ENCODE assay signal across 28 cellular contexts in the genomic region with DNA sequence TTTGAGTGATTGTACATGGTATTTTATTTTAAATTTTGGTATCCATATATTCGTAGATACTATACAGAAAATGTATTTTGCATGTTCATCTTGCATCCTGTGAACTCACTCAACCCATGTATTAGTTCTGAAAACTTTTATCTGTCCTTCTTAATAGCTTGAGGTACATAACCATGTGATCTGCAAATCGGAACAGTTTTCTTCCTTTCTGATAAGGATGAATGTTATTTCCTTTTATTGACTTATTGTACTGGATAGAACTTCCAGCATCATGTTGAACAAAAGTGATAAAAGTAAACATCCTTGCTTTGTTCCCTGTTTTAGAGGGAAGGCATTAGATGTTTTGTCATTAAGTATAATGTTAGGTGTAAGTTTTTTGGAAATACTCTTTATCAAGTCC.
DNase-seq lines count a peak whose midpoint lies in the region; ATAC-seq, FAIRE-seq and TF ChIP-seq lines count a peak whose summit lies in the region.
"Had no signal": no experiment of that assay in that cellular context is flagged by ENCODE, and none has a peak within 500 bp of the region (broad histone marks: within the 10 kb centered on the region; RNA-seq: fewer than 3 reads in every experiment).

No MANE protein-coding gene starts in this region.

- H3K27me3 ChIP-seq in right lobe of liver (no peaks in the 10 kb centered on the region), HepG2 (ENCODE audit: control insufficient read depth in 1 of 2, insufficient read depth in 2 of 2, low read length in 2 of 2) (no peaks in the 10 kb centered on the region)
- H3K27me3 ChIP-seq: BE2C; BLaER1; BLaER1 treated with 17β-estradiol and CSF1 and Interleukin-3, amounts not matched to agents 10 nM and 100 nM had no signal

- H3K36me3 ChIP-seq in right lobe of liver = no peaks in the 10 kb centered on the region
- H3K36me3 ChIP-seq in HepG2 (replicated peaks in 1 of 2; ENCODE audit: control insufficient read depth in 1 of 2, insufficient read depth in 2 of 2, low read length in 2 of 2) = no peaks in the 10 kb centered on the region
- H3K36me3 ChIP-seq: BE2C; BLaER1; BLaER1 treated with 17β-estradiol and CSF1 and Interleukin-3, amounts not matched to agents 10 nM and 100 nM had no signal

- H3K4me1 ChIP-seq in right lobe of liver (no peaks in the 10 kb centered on the region), HepG2 (ENCODE audit: insufficient read depth, low read length) (no peaks in the 10 kb centered on the region)
- H3K4me1 ChIP-seq: A549; BE2C; BLaER1; BLaER1 treated with 17β-estradiol and CSF1 and Interleukin-3, amounts not matched to agents 10 nM and 100 nM; Caco-2 had no signal

- CTCF ChIA-PET in HepG2 (lab: Yijun Ruan, JAX; ENCODE audit: low intra/inter-chr PET ratio, low total read pairs) = no interaction called here

- H3K9ac ChIP-seq in HepG2 (ENCODE audit: insufficient read depth, low read depth, low read length) = no peak overlapping the region
- H3K9ac ChIP-seq: BLaER1; BLaER1 treated with 17β-estradiol and CSF1 and Interleukin-3, amounts not matched to agents 10 nM and 100 nM had no signal

- no peaks in the 10 kb centered on the region for H3K79me2 ChIP-seq in HepG2 (ENCODE audit: insufficient read depth, low read length)

- POLR2A ChIA-PET in HepG2 (lab: Yijun Ruan, JAX) = no interaction called here

- 14% methylated on average over 2 of the region's 2 CpGs for WGBS in right lobe of liver (ENCODE audit: insufficient coverage, low coverage, low lambda C conversion rate, missing lambda C conversion rate)
- WGBS in HepG2 (ENCODE audit: low lambda C conversion rate) = 1% methylated on average over 2 of the region's 2 CpGs

- DNase-seq in right lobe of liver = no peak
- DNase-seq in HepG2 (ENCODE audit: low spot score) = no peak
- DNase-seq: 8988T; ACHN; AML-193; BE2C; C1 segment of cervical spinal cord; Caco-2; Calu3; CD4-positive, alpha-beta memory T cell; CD4-positive, alpha-beta T cell; CD4-positive, CD25-positive, alpha-beta regulatory T cell; CD8-positive, alpha-beta memory T cell; CD8-positive, alpha-beta T cell; COR-L47; DMS 273 treated with DMSO at 0.1 percent for 48 hours; DMS153; DMS53; DMS79; DMS79 treated with DMSO at 0.1 percent for 48 hours; DND-41; EL had no signal

- no TSS peak for BruUV-seq in HepG2 (replicated peaks; lab: Mats Ljungman, UMichigan)

- in situ Hi-C loops in HepG2 (cut with HindIII; ENCODE audit: extremely low pct_ligation_motif_present, low pct_unique_long_range_greater_than_20kb) = no loop called here

- H3K9me3 ChIP-seq in right lobe of liver (no peaks in the 10 kb centered on the region), HepG2 (ENCODE audit: low read length) (peaks cover 5% of the 10 kb centered on the region; the same call in 1 of the 2 replicates)
- H3K9me3 ChIP-seq: A549, BE2C, Caco-2 had no signal

- no peak for TF ChIP-seq RAD21 in HepG2 (CRISPR knock-in tag; IDR thresholded peaks at IDR 0.05)

- intact Hi-C loops in right lobe of liver (cut with DNase I) (no loop called here), HepG2 (cut with micrococcal nuclease; ENCODE audit: unreplicated experiment) (no loop called here)

- H3K27ac ChIP-seq in right lobe of liver (no peak overlapping the region), HepG2 (ENCODE audit: extremely low read length, insufficient read depth, low read length) (no peak overlapping the region)
- H3K27ac ChIP-seq: 22Rv1; A549; BLaER1; BLaER1 treated with 17β-estradiol and CSF1 and Interleukin-3, amounts not matched to agents 10 nM and 100 nM; C4-2B had no signal

- no peaks in the 10 kb centered on the region for H4K20me1 ChIP-seq in HepG2 (ENCODE audit: insufficient read depth, low read length)
- H4K20me1 ChIP-seq: BLaER1; BLaER1 treated with 17β-estradiol and CSF1 and Interleukin-3, amounts not matched to agents 10 nM and 100 nM had no signal

- H3K4me3 ChIP-seq in right lobe of liver (no peak overlapping the region), HepG2 (replicated peaks in 1 of 3; ENCODE audit: insufficient read depth in 1 of 3, low read depth in 2 of 3, low read length in 3 of 3) (no peak overlapping the region)
- H3K4me3 ChIP-seq: A549; BLaER1; BLaER1 treated with 17β-estradiol and CSF1 and Interleukin-3, amounts not matched to agents 10 nM and 100 nM had no signal

- no peak for TF ChIP-seq EP300 in HepG2 (IDR thresholded peaks at IDR 0.05; ENCODE audit: low read depth in 2 of 2, low read length in 2 of 2)
- no peak for TF ChIP-seq EP300 in HepG2 (CRISPR knock-in tag; IDR thresholded peaks at IDR 0.05; ENCODE audit: borderline replicate concordance)

- no peak for FAIRE-seq in HepG2 (lab: Jason Lieb, UNC)
- FAIRE-seq: A204.1, A549 had no signal

- no peak overlapping the region for H2AFZ ChIP-seq in HepG2 (ENCODE audit: low read length)

- ATAC-seq in right lobe of liver (peak in 3 of 4 donors; percentile 25 to 66 (median 53)), HepG2 (no peak)
- ATAC-seq: A549; CD8-positive, alpha-beta T cell had no signal

- no peak for TF ChIP-seq POLR2A in right lobe of liver (IDR thresholded peaks at IDR 0.05)
- no peak for TF ChIP-seq POLR2A in HepG2 (IDR thresholded peaks at IDR 0.05; ENCODE audit: insufficient read depth in 1 of 2, low read depth in 2 of 2, low read length in 2 of 2)

- no peak for TF ChIP-seq CTCF in right lobe of liver (IDR thresholded peaks at IDR 0.05)
- no peak for TF ChIP-seq CTCF in HepG2 (CRISPR knock-in tag; IDR thresholded peaks at IDR 0.05)

- no peak overlapping the region for H3K4me2 ChIP-seq in HepG2 (ENCODE audit: low read depth, low read length)
- H3K4me2 ChIP-seq: A549; BLaER1; BLaER1 treated with 17β-estradiol and CSF1 and Interleukin-3, amounts not matched to agents 10 nM and 100 nM had no signal

TF ChIP-seq in HepG2, 621 proteins besides CTCF, POLR2A, EP300 and RAD21:
- TF ChIP-seq XRCC5 (optimal IDR thresholded peaks at IDR 0.05; ENCODE audit: low read length) (no peak), ZNF670 (CRISPR knock-in tag; IDR thresholded peaks at IDR 0.05; ENCODE audit: borderline replicate concordance) (no peak)
- TF ChIP-seq, protein P1, sequence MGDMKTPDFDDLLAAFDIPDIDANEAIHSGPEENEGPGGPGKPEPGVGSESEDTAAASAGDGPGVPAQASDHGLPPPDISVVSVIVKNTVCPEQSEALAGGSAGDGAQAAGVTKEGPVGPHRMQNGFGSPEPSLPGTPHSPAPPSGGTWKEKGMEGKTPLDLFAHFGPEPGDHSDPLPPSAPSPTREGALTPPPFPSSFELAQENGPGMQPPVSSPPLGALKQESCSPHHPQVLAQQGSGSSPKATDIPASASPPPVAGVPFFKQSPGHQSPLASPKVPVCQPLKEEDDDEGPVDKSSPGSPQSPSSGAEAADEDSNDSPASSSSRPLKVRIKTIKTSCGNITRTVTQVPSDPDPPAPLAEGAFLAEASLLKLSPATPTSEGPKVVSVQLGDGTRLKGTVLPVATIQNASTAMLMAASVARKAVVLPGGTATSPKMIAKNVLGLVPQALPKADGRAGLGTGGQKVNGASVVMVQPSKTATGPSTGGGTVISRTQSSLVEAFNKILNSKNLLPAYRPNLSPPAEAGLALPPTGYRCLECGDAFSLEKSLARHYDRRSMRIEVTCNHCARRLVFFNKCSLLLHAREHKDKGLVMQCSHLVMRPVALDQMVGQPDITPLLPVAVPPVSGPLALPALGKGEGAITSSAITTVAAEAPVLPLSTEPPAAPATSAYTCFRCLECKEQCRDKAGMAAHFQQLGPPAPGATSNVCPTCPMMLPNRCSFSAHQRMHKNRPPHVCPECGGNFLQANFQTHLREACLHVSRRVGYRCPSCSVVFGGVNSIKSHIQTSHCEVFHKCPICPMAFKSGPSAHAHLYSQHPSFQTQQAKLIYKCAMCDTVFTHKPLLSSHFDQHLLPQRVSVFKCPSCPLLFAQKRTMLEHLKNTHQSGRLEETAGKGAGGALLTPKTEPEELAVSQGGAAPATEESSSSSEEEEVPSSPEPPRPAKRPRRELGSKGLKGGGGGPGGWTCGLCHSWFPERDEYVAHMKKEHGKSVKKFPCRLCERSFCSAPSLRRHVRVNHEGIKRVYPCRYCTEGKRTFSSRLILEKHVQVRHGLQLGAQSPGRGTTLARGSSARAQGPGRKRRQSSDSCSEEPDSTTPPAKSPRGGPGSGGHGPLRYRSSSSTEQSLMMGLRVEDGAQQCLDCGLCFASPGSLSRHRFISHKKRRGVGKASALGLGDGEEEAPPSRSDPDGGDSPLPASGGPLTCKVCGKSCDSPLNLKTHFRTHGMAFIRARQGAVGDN (CRISPR knock-in tag; IDR thresholded peaks at IDR 0.05) = no peak
TF ChIP-seq in HepG2: peak in this region for 0.
